In genomic region chr1:15411593-15412487, GRCh38 we compare ENCODE assay signal across 9 cellular contexts. TPM values are rescaled to one million over a fixed set of nuclear protein-coding genes. Genes with fewer than 3 reads are reported as not detected.
A peak's percentile ranks its signal among the peaks of the same experiment; 100 is the strongest.
DNase-seq lines count a peak whose midpoint lies in the region; ATAC-seq and TF ChIP-seq lines count a peak whose summit lies in the region.
"Had no signal": no experiment of that assay in that cellular context is flagged by ENCODE, and none has a peak within 500 bp of the region (broad histone marks: within the 10 kb centered on the region; RNA-seq: fewer than 3 reads in every experiment).

No MANE protein-coding gene starts in this region.

- peak overlapping the region; percentile 91 for H3K27ac Mint-ChIP-seq in activated CD4-positive, alpha-beta T cell treated with anti-CD3 and anti-CD28 coated beads, Interleukin-2, amount 10 ng/mL, durations not matched to agents 24 days and 14 days
- H3K27ac Mint-ChIP-seq in nephron progenitor cell = no peak overlapping the region

- DNase-seq in HT-29 (ENCODE audit: low spot score) (peak; percentile 65), epithelial cell of esophagus (ENCODE audit: low read depth) (peak; percentile 32), nephron progenitor cell (peak; percentile 29), NCI-H146 treated with DMSO at 0.1 percent for 48 hours (lab: John Stamatoyannopoulos, UW; ENCODE audit: unreplicated experiment) (no peak), SHP77 treated with DMSO at 0.1 percent for 48 hours (lab: John Stamatoyannopoulos, UW) (no peak)
- DNase-seq in activated CD4-positive, alpha-beta T cell treated with anti-CD3 and anti-CD28 coated beads, Interleukin-2, amount 10 ng/mL, durations not matched to agents 24 days and 14 days = peak; percentile 84

- H3K36me3 Mint-ChIP-seq in activated CD4-positive, alpha-beta T cell treated with anti-CD3 and anti-CD28 coated beads, Interleukin-2, amount 10 ng/mL, durations not matched to agents 24 days and 14 days (ENCODE audit: low read depth) = peaks cover 47% of the 10 kb centered on the region
- H3K36me3 Mint-ChIP-seq in nephron progenitor cell (ENCODE audit: low read depth) = no peaks in the 10 kb centered on the region

- peaks cover 21% of the 10 kb centered on the region for H3K27me3 Mint-ChIP-seq in activated CD4-positive, alpha-beta T cell treated with anti-CD3 and anti-CD28 coated beads, Interleukin-2, amount 10 ng/mL, durations not matched to agents 24 days and 14 days
- H3K27me3 Mint-ChIP-seq in nephron progenitor cell (ENCODE audit: low read depth, poor library complexity) = peaks cover 19% of the 10 kb centered on the region

- peaks cover 46 to 59% (median 57%) of the 10 kb centered on the region in 10 experiments for H3K4me1 ChIP-seq in BLaER1 treated with 17β-estradiol and CSF1 and Interleukin-3, amounts not matched to agents 10 nM and 100 nM

- H3K4me1 Mint-ChIP-seq in activated CD4-positive, alpha-beta T cell treated with anti-CD3 and anti-CD28 coated beads, Interleukin-2, amount 10 ng/mL, durations not matched to agents 24 days and 14 days = peaks cover 56% of the 10 kb centered on the region
- H3K4me1 Mint-ChIP-seq in nephron progenitor cell = peaks cover 56% of the 10 kb centered on the region

- peak overlapping the region; percentile 83 to 99 (median 93); a peak in 21 of 22 replicates for H3K27ac ChIP-seq in BLaER1 treated with 17β-estradiol and CSF1 and Interleukin-3, amounts not matched to agents 10 nM and 100 nM

- peak; percentile 49 for ATAC-seq in GM19455 (IDR thresholded peaks at IDR 0.05; ENCODE audit: unreplicated experiment)

- peaks cover 0 to 17% (median 8%) of the 10 kb centered on the region in 11 experiments; a peak in 8 of 22 replicates for H3K27me3 ChIP-seq in BLaER1 treated with 17β-estradiol and CSF1 and Interleukin-3, amounts not matched to agents 10 nM and 100 nM

- peak overlapping the region; percentile 94 to 99 (median 99) for H3K4me2 ChIP-seq in BLaER1 treated with 17β-estradiol and CSF1 and Interleukin-3, amounts not matched to agents 10 nM and 100 nM

- peaks cover 4% of the 10 kb centered on the region for H3K9me3 Mint-ChIP-seq in activated CD4-positive, alpha-beta T cell treated with anti-CD3 and anti-CD28 coated beads, Interleukin-2, amount 10 ng/mL, durations not matched to agents 24 days and 14 days
- H3K9me3 Mint-ChIP-seq in nephron progenitor cell = no peaks in the 10 kb centered on the region

- peaks cover 41 to 61% (median 49%) of the 10 kb centered on the region in 11 experiments; a peak in 21 of 22 replicates for H4K20me1 ChIP-seq in BLaER1 treated with 17β-estradiol and CSF1 and Interleukin-3, amounts not matched to agents 10 nM and 100 nM

- TF ChIP-seq CTCF in epithelial cell of esophagus (IDR thresholded peaks at IDR 0.05; ENCODE audit: insufficient read depth, low read depth, low read length, missing control alignments) = no peak
- TF ChIP-seq CTCF in nephron progenitor cell (IDR thresholded peaks at IDR 0.05) = no peak

- peak overlapping the region; percentile 73 to 99 (median 94) for H3K4me3 ChIP-seq in BLaER1 treated with 17β-estradiol and CSF1 and Interleukin-3, amounts not matched to agents 10 nM and 100 nM
- H3K4me3 ChIP-seq in epithelial cell of esophagus (ENCODE audit: low read length) = peak overlapping the region; percentile 73

- H3K4me3 Mint-ChIP-seq in activated CD4-positive, alpha-beta T cell treated with anti-CD3 and anti-CD28 coated beads, Interleukin-2, amount 10 ng/mL, durations not matched to agents 24 days and 14 days = peak overlapping the region; percentile 96
- H3K4me3 Mint-ChIP-seq in nephron progenitor cell = peak overlapping the region; percentile 89

- intact Hi-C loops in activated CD4-positive, alpha-beta T cell treated with anti-CD3 and anti-CD28 coated beads, Interleukin-2, amount 10 ng/mL, durations not matched to agents 24 days and 14 days (cut with micrococcal nuclease) = no loop called here

- peak overlapping the region; percentile 91 to 100 (median 97) for H3K9ac ChIP-seq in BLaER1 treated with 17β-estradiol and CSF1 and Interleukin-3, amounts not matched to agents 10 nM and 100 nM

- H3K36me3 ChIP-seq in BLaER1 treated with 17β-estradiol and CSF1 and Interleukin-3, amounts not matched to agents 10 nM and 100 nM = peaks cover 23 to 48% (median 44%) of the 10 kb centered on the region in 11 experiments

- H3K9me3 ChIP-seq in BLaER1 treated with 17β-estradiol and CSF1 and Interleukin-3, amounts not matched to agents 10 nM and 100 nM (replicated peaks in 1 of 11) = no peaks in the 10 kb centered on the region

RNA-seq across cellular contexts. Expression of gene EFHD2, which starts 2.2 kb away (rescaled TPM):
- total RNA-seq in HT-29 (2014; rRNA removed; shearing (Covaris generic)) = 193 and 199 TPM in 2 replicates
- total RNA-seq in activated CD4-positive, alpha-beta T cell treated with anti-CD3 and anti-CD28 coated beads, Interleukin-2, amount 10 ng/mL, durations not matched to agents 24 days and 14 days = 90.5 and 92.3 TPM in 2 replicates

RNA-seq across cellular contexts. Expression of gene CTRC, which starts 26.4 kb away (rescaled TPM):
- not detected in 2 replicates for total RNA-seq in HT-29 (2014; rRNA removed; shearing (Covaris generic))
- total RNA-seq in activated CD4-positive, alpha-beta T cell treated with anti-CD3 and anti-CD28 coated beads, Interleukin-2, amount 10 ng/mL, durations not matched to agents 24 days and 14 days = 0.45 TPM in 1 of 2 replicates, not detected in the other
- total RNA-seq: renal cortical epithelial cell had no signal

RNA-seq across cellular contexts. Expression of gene CELA2A, which starts 44.7 kb away (rescaled TPM):
- not detected in 2 replicates for total RNA-seq in HT-29 (2014; rRNA removed; shearing (Covaris generic))
- total RNA-seq in activated CD4-positive, alpha-beta T cell treated with anti-CD3 and anti-CD28 coated beads, Interleukin-2, amount 10 ng/mL, durations not matched to agents 24 days and 14 days = not detected in 2 replicates
- total RNA-seq: renal cortical epithelial cell had no signal

Comparison
In these comparisons a context has a peak if more than half of its experiments do, and no peak if none do; other contexts are left out.
1. DNase-seq: peak in HT-29 (single experiment), activated CD4-positive, alpha-beta T cell treated with anti-CD3 and anti-CD28 coated beads, Interleukin-2, amount 10 ng/mL, durations not matched to agents 24 days and 14 days (single experiment), epithelial cell of esophagus (single experiment) and nephron progenitor cell (single experiment); none in NCI-H146 treated with DMSO at 0.1 percent for 48 hours (single experiment) and SHP77 treated with DMSO at 0.1 percent for 48 hours (single experiment).